In the genomic region with DNA sequence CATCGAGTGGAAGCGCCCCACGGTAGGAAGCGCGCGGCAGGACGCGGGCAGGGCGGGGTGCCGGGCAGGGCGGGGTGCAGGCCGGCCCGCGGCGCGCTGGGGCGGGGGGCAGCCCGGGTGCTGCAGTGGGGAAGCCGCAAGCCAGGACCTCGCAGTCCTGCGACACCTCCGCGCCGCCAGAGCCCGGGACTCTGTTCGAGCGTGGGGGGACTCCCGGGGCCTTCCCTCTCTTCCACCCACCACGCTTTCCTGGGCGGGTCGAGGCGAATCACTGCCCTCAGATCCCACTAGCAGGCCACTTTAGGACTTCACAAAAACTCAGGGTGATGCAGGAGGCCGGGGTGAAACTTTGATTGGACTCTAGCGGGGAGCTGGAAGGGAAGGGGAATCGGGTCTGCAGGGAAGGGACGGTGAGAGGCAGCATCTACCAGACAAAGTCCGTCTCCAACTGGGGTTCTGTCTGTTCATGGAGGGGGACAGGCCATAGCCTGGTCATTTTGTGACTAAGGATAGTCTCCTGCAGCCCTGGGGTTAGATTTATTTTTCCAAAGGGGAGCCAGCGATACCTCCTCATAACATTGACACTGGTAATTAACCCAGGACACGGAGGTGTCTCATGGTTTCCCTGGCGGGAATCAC, we compare ENCODE assay signal across 8 cellular contexts. TPM values are rescaled to one million over a fixed set of nuclear protein-coding genes. Genes with fewer than 3 reads are reported as not detected.
DNase-seq lines count a peak whose midpoint lies in the region; ATAC-seq and TF ChIP-seq lines count a peak whose summit lies in the region.

No MANE protein-coding gene starts in this region.

- H3K4me1 ChIP-seq in A673 (ENCODE audit: insufficient read depth, low read length, poor library complexity, severe bottlenecking) (peaks cover 44% of the 10 kb centered on the region), mononuclear cell (ENCODE audit: insufficient read depth, low read length) (peaks cover 58% of the 10 kb centered on the region)

- BruUV-seq in A673 (replicated peaks; lab: Mats Ljungman, UMichigan), result TSS peak; percentile 56

- DNase-seq in A673 (ENCODE audit: low spot score) (peak; percentile 53), HuH-7.5 (ENCODE audit: low spot score) (no peak)
- peak; percentile 24 for DNase-seq in activated CD4-positive, alpha-beta T cell treated with anti-CD3 and anti-CD28 coated beads for 1 hour
- DNase-seq in effector CD4-positive, alpha-beta T cell, result peak; percentile 31

- peak overlapping the region; percentile 92 for H3K27ac ChIP-seq in A673 (ENCODE audit: low read depth, low read length, poor library complexity, severe bottlenecking)
- peak overlapping the region; percentile 86 for H3K27ac ChIP-seq in temporal lobe (ENCODE audit: low read depth, low read length)

- intact Hi-C loops in A673 (cut with micrococcal nuclease; ENCODE audit: unreplicated experiment), result loop anchor here (1.0 kb wide), 1 partner anchor 36 kb away; no protein-coding TSS in a partner anchor

- H3K27me3 ChIP-seq in A673 (replicated peaks; ENCODE audit: insufficient read depth, low read depth, low read length, poor library complexity) (no peaks in the 10 kb centered on the region), mononuclear cell (ENCODE audit: insufficient read depth, low read length) (no peaks in the 10 kb centered on the region)

- CTCF ChIA-PET in A673 (lab: Charles Lee), result interaction anchor here (1.2 kb wide), 1 partner anchor 36 kb away, joined by 5 read pairs; no protein-coding TSS in a partner anchor

- H3K9me3 ChIP-seq in A673 (ENCODE audit: low read depth, low read length, poor library complexity, severe bottlenecking) (no peaks in the 10 kb centered on the region), mononuclear cell (ENCODE audit: low read depth, low read length) (no peaks in the 10 kb centered on the region)

- peak overlapping the region; percentile 75 for H3K4me3 ChIP-seq in A673 (ENCODE audit: low read depth, low read length, poor library complexity, severe bottlenecking)
- H3K4me3 ChIP-seq in mononuclear cell (ENCODE audit: low read length), result peak overlapping the region; percentile 70

- ATAC-seq in GM19043 (IDR thresholded peaks at IDR 0.05; ENCODE audit: low read depth, unreplicated experiment) (peak; percentile 21), HG03175 (IDR thresholded peaks at IDR 0.05; ENCODE audit: unreplicated experiment) (peak; percentile 37)

- no peaks in the 10 kb centered on the region for H3K36me3 ChIP-seq in A673 (ENCODE audit: insufficient read depth, low read length, poor library complexity, severe bottlenecking)

- POLR2A ChIA-PET in A673 (lab: Charles Lee; ENCODE audit: low non-redundant PET), result no interaction called here

- no peak for TF ChIP-seq CTCF in A673 (conservative IDR thresholded peaks at IDR 0.05; ENCODE audit: low read depth, low read length)

RNA-seq across cellular contexts. Expression of a gene that starts 0.6 kb away (rescaled TPM):
- 131 and 137 TPM in 2 replicates for total RNA-seq in A673 (2021)
- 146 TPM for total RNA-seq in mononuclear cell
- total RNA-seq in temporal lobe, result 42.0 TPM

RNA-seq across cellular contexts. Expression of a gene that starts 47.5 kb away (rescaled TPM):
- not detected in 2 replicates for total RNA-seq in A673 (2021)
- not detected for total RNA-seq in mononuclear cell
- not detected for total RNA-seq in temporal lobe
